Comparison of ENCODE assay signal across 1 cellular context in the genomic region with DNA sequence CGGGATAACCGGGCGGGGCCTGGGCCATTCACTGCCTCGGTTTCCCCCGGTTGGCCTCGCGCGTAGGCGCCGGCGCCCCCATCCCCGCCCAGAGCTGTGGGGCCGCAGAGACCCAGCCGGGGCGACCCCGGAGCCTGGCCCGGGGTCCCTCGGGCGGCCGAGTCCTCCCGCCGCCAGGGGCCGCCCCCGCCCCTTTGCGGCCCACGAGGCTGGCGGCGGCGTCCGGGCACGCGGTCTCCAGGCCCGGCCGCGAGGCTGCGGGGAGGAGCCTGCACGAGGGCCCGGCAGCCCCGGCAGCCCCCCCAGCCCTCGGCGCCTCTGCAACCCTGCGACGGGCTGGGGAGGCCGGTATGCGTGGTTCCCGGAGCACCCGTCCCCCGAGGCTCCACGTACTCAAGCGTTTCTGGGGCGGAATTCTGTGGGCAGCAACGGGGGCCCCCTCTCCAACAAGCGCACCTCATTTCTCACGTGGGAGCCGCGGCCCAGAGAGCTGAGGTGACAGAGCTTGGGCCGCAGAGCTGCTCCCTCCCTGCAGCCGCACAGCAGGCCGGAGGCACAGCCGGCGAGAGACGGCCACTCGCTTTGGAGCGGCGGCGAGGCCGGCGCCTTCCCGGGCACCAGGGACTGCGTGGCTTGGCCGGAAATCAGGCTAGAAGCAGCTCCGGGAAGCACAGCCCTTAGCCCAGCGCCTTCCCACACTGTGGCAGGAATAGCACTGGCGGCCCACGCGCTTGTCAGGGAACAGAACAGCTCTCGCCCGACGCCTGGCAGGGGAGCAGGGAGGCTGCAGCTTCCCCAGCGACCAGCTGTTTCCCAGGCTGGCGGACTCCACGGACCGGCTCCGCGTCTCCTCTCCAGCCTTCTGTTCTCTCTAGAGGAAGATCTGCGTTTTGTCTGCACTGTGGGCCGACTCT.
A peak's percentile ranks its signal among the peaks of the same experiment; 100 is the strongest.
TF ChIP-seq lines count a peak whose summit lies in the region.

No MANE protein-coding gene starts in this region.

TF ChIP-seq in K562, 482 proteins besides CTCF, POLR2A, EP300 and RAD21 (continued from another document):
- 0 out of 6 replicates have a peak, but pooled peaks of 1 of the 3 experiments have one; percentile 21 for TF ChIP-seq ZBTB11 (CRISPR knock-in tag; IDR thresholded peaks at IDR 0.05)
- peak; percentile 69 for TF ChIP-seq PCBP1 (IDR thresholded peaks at IDR 0.05; ENCODE audit: low read depth, low read length, poor library complexity, severe bottlenecking)
- no peak for TF ChIP-seq MTF1 (CRISPR knock-in tag; IDR thresholded peaks at IDR 0.05; ENCODE audit: borderline replicate concordance)
- peak; percentile 26; the same call in 1 of the 2 replicates for TF ChIP-seq TFAP4 (CRISPR knock-in tag; IDR thresholded peaks at IDR 0.05; ENCODE audit: borderline replicate concordance)
- peak; percentile 42; the same call in 1 of the 2 replicates for TF ChIP-seq POLR2G (IDR thresholded peaks at IDR 0.05; ENCODE audit: low read depth, low read length)
- no peak for TF ChIP-seq ETS2 (tag; IDR thresholded peaks at IDR 0.05; ENCODE audit: borderline replicate concordance, poor library complexity, severe bottlenecking)
- TF ChIP-seq, protein P1, sequence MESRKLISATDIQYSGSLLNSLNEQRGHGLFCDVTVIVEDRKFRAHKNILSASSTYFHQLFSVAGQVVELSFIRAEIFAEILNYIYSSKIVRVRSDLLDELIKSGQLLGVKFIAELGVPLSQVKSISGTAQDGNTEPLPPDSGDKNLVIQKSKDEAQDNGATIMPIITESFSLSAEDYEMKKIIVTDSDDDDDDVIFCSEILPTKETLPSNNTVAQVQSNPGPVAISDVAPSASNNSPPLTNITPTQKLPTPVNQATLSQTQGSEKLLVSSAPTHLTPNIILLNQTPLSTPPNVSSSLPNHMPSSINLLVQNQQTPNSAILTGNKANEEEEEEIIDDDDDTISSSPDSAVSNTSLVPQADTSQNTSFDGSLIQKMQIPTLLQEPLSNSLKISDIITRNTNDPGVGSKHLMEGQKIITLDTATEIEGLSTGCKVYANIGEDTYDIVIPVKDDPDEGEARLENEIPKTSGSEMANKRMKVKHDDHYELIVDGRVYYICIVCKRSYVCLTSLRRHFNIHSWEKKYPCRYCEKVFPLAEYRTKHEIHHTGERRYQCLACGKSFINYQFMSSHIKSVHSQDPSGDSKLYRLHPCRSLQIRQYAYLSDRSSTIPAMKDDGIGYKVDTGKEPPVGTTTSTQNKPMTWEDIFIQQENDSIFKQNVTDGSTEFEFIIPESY (CRISPR knock-in tag; IDR thresholded peaks at IDR 0.05), result peak; percentile 86
